In the genomic region with DNA sequence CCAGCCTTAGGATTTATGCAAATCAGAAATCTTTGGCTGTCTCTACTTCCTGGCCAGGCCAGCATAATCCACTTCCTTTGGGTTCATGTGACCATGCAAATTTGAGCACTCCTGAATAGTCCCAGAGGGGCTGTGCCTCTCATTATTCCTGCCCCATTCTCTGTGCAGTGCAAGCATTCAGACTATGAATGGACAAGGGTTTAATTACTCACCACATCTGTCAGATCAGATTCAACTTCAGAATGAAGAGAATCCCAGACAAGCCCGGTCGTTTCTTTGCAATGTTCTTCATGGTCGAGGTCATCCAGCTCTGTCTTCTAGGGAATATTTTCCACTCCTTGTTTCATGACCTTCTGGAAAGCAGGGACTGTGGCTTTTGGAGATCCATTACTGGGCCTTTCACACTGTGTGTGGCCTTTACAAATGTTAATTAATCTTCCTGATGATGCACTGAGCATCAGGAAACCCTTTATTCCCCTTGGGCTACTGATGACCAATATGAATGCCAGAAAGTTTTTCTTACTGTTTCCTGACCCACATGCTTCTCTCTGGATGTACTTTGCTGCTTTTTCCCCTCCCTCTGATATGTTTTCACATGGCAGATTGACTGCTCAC, we compare ENCODE assay signal across 10 cellular contexts.
DNase-seq lines count a peak whose midpoint lies in the region; ATAC-seq, FAIRE-seq and TF ChIP-seq lines count a peak whose summit lies in the region.
"Had no signal": no experiment of that assay in that cellular context is flagged by ENCODE, and none has a peak within 500 bp of the region (broad histone marks: within the 10 kb centered on the region; RNA-seq: fewer than 3 reads in every experiment).

No MANE protein-coding gene starts in this region.

- H3K4me1 ChIP-seq in colonic mucosa: no peaks in the 10 kb centered on the region

- no peaks in the 10 kb centered on the region for H3K27me3 Mint-ChIP-seq in osteocyte (ENCODE audit: unreplicated experiment)
- H3K27me3 Mint-ChIP-seq: activated T-cell treated with anti-CD3 and anti-CD28 coated beads, Interleukin-2, amount 50 U/mL, for 24 hours; natural killer cell treated with Interleukin-12 subunit alpha and Interleukin-12 subunit beta and Interleukin-15 and Interleukin-18, amount 100 ng/mL, for 72 hours had no signal

- no peaks in the 10 kb centered on the region for H3K27me3 ChIP-seq in colonic mucosa

- ATAC-seq in GM21390 (IDR thresholded peaks at IDR 0.05; ENCODE audit: unreplicated experiment) (peak; percentile 70), HG03135 (IDR thresholded peaks at IDR 0.05; ENCODE audit: unreplicated experiment) (no peak)
- ATAC-seq: natural killer cell treated with Interleukin-12 subunit alpha and Interleukin-12 subunit beta and Interleukin-15 and Interleukin-18, amount 100 ng/mL, for 72 hours had no signal

- DNase-seq in NCI-H1436 (lab: John Stamatoyannopoulos, UW) (peak; percentile 80), osteocyte (ENCODE audit: extremely low spot score, unreplicated experiment) (no peak), colonic mucosa (no peak), NCI-H345 (lab: John Stamatoyannopoulos, UW) (no peak), SIG-M5 (lab: John Stamatoyannopoulos, UW) (no peak)
- DNase-seq: activated T-cell treated with anti-CD3 and anti-CD28 coated beads, Interleukin-2, amount 50 U/mL, for 24 hours had no signal

- H3K9me3 Mint-ChIP-seq in osteocyte (ENCODE audit: unreplicated experiment): no peaks in the 10 kb centered on the region
- H3K9me3 Mint-ChIP-seq: activated T-cell treated with anti-CD3 and anti-CD28 coated beads, Interleukin-2, amount 50 U/mL, for 24 hours; natural killer cell treated with Interleukin-12 subunit alpha and Interleukin-12 subunit beta and Interleukin-15 and Interleukin-18, amount 100 ng/mL, for 72 hours had no signal

- peaks cover 19% of the 10 kb centered on the region for H3K4me1 Mint-ChIP-seq in osteocyte (ENCODE audit: unreplicated experiment)

- intact Hi-C loops in colonic mucosa (cut with DNase I): no loop called here

- no peak overlapping the region for H3K9ac ChIP-seq in colonic mucosa (ENCODE audit: low read depth in 2 of 2, low read length in 2 of 2)

- peak; percentile 41 for FAIRE-seq in endometrium (lab: Jason Lieb, UNC)

- peak overlapping the region; percentile 57 for H3K27ac Mint-ChIP-seq in osteocyte (ENCODE audit: unreplicated experiment)
- H3K27ac Mint-ChIP-seq: activated T-cell treated with anti-CD3 and anti-CD28 coated beads, Interleukin-2, amount 50 U/mL, for 24 hours; natural killer cell treated with Interleukin-12 subunit alpha and Interleukin-12 subunit beta and Interleukin-15 and Interleukin-18, amount 100 ng/mL, for 72 hours had no signal

- TF ChIP-seq CTCF in osteocyte (IDR thresholded peaks at IDR 0.05) (no peak), colonic mucosa (IDR thresholded peaks at IDR 0.05) (no peak)

- H3K36me3 ChIP-seq in colonic mucosa: no peaks in the 10 kb centered on the region

- no peaks in the 10 kb centered on the region for H3K9me3 ChIP-seq in colonic mucosa

- no peaks in the 10 kb centered on the region for H3K36me3 Mint-ChIP-seq in osteocyte (ENCODE audit: unreplicated experiment)
- H3K36me3 Mint-ChIP-seq: natural killer cell treated with Interleukin-12 subunit alpha and Interleukin-12 subunit beta and Interleukin-15 and Interleukin-18, amount 100 ng/mL, for 72 hours had no signal

- no peak overlapping the region for H3K4me3 ChIP-seq in colonic mucosa

- no peak overlapping the region for H3K4me3 Mint-ChIP-seq in osteocyte (ENCODE audit: unreplicated experiment)
- H3K4me3 Mint-ChIP-seq: activated T-cell treated with anti-CD3 and anti-CD28 coated beads, Interleukin-2, amount 50 U/mL, for 24 hours; natural killer cell treated with Interleukin-12 subunit alpha and Interleukin-12 subunit beta and Interleukin-15 and Interleukin-18, amount 100 ng/mL, for 72 hours had no signal

- no peak overlapping the region for H3K27ac ChIP-seq in colonic mucosa
